Comparison of ENCODE assay signal across 32 cellular contexts in the genomic region with DNA sequence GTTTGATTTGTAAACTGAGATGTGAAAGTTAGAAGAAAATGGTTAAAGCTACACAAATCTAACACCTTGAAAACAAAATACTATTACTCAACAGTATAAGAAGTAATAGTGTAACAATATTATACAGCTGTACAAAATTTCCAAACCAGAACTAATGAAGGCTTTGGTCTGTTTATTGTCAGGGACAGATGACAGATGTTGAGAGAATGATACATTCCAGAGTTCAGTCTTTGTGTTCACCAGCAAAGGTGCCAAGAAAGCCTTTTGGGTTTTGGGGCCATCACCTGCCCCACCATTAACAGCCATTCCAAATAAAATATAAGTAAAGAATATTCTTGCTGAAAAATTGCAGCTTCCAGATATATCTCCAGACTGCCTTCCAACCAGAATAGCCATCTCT.
"Had no signal": no experiment of that assay in that cellular context is flagged by ENCODE, and none has a peak within 500 bp of the region (broad histone marks: within the 10 kb centered on the region; RNA-seq: fewer than 3 reads in every experiment).

No MANE protein-coding gene starts in this region.

- H3K4me3 ChIP-seq: adrenal gland, body of pancreas, breast epithelium had no signal

- H3K4me1 ChIP-seq: adrenal gland, body of pancreas, breast epithelium had no signal

- H3K27me3 ChIP-seq: adrenal gland, body of pancreas, brain microvascular endothelial cell, breast epithelium had no signal

- ATAC-seq: activated CD8-positive, alpha-beta T cell treated with anti-CD3 and anti-CD28 coated beads for 36 hours; activated naive CD4-positive, alpha-beta T cell treated with anti-CD3 and anti-CD28 coated beads, Interleukin-2, amount 50 U/mL, for 72 hours; activated T-cell treated with anti-CD3 and anti-CD28 coated beads, Interleukin-2, amount 50 U/mL, for 4 hours; activated T-cell treated with anti-CD3 and anti-CD28 coated beads, Interleukin-2, amount 50 U/mL, for 72 hours; activated T-helper 17 cell treated with anti-CD3 and anti-CD28 coated beads, Interleukin-2, amount 50 U/mL, for 72 hours; body of pancreas had no signal

- DNase-seq: activated B cell treated with CpG ODN at 0.5 μM for 24 hours; activated CD4-positive, alpha-beta memory T cell treated with anti-CD3 and anti-CD28 coated beads for 36 hours; activated CD4-positive, alpha-beta T cell treated with anti-CD3 and anti-CD28 coated beads for 4 hours; activated CD4-positive, alpha-beta T cell treated with anti-CD3 and anti-CD28 coated beads, Interleukin-2, amount 10 ng/mL, durations not matched to agents 24 days and 14 days; activated CD4-positive, alpha-beta T cell treated with anti-CD3 and anti-CD28 coated beads, Interleukin-2, amount 50 U/mL, for 1 hour; activated CD4-positive, alpha-beta T cell treated with anti-CD3 and anti-CD28 coated beads, Interleukin-2, amount 50 U/mL, for 4 hours; activated CD4-positive, CD25-positive, alpha-beta regulatory T cell treated with anti-CD3 and anti-CD28 coated beads, Interleukin-2, amount 50 U/mL, for 72 hours; activated CD8-positive, alpha-beta memory T cell treated with anti-CD3 and anti-CD28 coated beads, Interleukin-2, amount 50 U/mL, for 4 hours; activated CD8-positive, alpha-beta T cell treated with anti-CD3 and anti-CD28 coated beads for 36 hours; activated effector memory CD4-positive, alpha-beta T cell treated with anti-CD3 and anti-CD28 coated beads, Interleukin-2, amount 50 U/mL, for 16 hours; activated gamma-delta T cell treated with Interleukin-2 at 50 U/mL for 16 hours; activated naive CD4-positive, alpha-beta T cell; activated naive CD4-positive, alpha-beta T cell treated with anti-CD3 and anti-CD28 coated beads for 36 hours; activated naive CD4-positive, alpha-beta T cell treated with anti-CD3 and anti-CD28 coated beads, Interleukin-2, amount 50 U/mL, for 16 hours; activated naive CD8-positive, alpha-beta T cell treated with anti-CD3 and anti-CD28 coated beads for 36 hours; activated T-cell treated with anti-CD3 and anti-CD28 coated beads for 4 hours; activated T-cell treated with anti-CD3 and anti-CD28 coated beads, Interleukin-2, amount 50 U/mL, for 1 hour; activated T-cell treated with anti-CD3 and anti-CD28 coated beads, Interleukin-2, amount 50 U/mL, for 4 hours; activated T-cell treated with anti-CD3 and anti-CD28 coated beads, Interleukin-2, amount 50 U/mL, for 72 hours; adrenal gland; amniotic stem cell; aorta; body of pancreas; brain microvascular endothelial cell; central memory CD4-positive, alpha-beta T cell; T-helper 1 cell; T-helper 2 cell; T-helper 9 cell had no signal

- H3K36me3 ChIP-seq: adrenal gland, brain microvascular endothelial cell, breast epithelium had no signal

- H3K27ac ChIP-seq: adrenal gland, body of pancreas, brain microvascular endothelial cell, breast epithelium, VCaP had no signal

- H3K9me3 ChIP-seq: adrenal gland, body of pancreas, breast epithelium had no signal
